Comparison of ENCODE assay signal across 1 cellular context in genomic region chr1:16493731-16494130, GRCh38.
TF ChIP-seq lines count a peak whose summit lies in the region.

No MANE protein-coding gene starts in this region.

TF ChIP-seq in K562, 482 proteins besides CTCF, POLR2A, EP300 and RAD21:
- TF ChIP-seq BCOR (IDR thresholded peaks at IDR 0.05) (peak; percentile 72; the same call in 1 of the 2 replicates), KDM1A (IDR thresholded peaks at IDR 0.05) (peak in 1 of 2 experiments; percentile 29; a peak in 1 of 4 replicates), SMARCA5 (IDR thresholded peaks at IDR 0.05) (peak; percentile 34; the same call in 1 of the 2 replicates), RBM25 (IDR thresholded peaks at IDR 0.05; ENCODE audit: low read depth, low read length, severe bottlenecking) (peak; percentile 63)
